ENCODE assay signal across 8 cellular contexts in the genomic region with DNA sequence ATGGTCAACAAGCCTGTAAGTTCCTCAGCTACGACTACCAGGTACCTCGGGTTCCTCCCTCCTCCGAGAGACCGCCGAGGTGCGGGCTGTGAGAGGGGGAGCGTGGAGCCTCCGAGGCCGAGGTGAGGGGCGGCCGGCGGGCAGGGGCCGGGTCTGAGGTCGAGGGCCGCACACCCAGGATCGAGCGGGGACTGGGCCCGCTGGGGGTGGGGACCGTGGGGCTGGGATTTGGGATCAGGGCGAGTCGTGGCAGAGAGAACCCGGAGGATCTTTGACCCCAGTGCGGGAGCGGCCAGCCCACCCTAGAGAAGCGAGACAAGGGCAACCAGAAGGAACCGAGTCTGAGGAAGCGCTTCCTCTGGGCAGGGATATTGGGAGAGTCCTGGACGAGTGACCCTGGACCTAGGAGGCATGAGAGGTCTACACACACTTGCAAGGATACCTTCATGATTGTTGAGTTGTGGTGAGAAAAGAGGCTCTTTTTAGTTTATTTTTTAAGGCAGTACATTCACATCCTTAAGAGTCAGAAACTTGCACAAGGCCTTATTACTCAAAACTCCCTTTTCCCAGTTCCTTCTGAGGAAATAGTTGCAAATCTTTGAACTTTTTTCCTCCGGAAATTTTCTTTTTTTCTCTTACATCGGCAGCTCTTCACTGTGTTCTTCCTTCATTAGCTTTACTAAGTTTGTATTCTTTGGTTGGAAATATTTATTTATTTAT. TPM values are rescaled to one million over a fixed set of nuclear protein-coding genes. Genes with fewer than 3 reads are reported as not detected.
DNase-seq lines count a peak whose midpoint lies in the region; ATAC-seq lines count a peak whose summit lies in the region.

No MANE protein-coding gene starts in this region.

- no peak for ATAC-seq in HG03520 (IDR thresholded peaks at IDR 0.05; ENCODE audit: unreplicated experiment)
- ATAC-seq in HG03108 (IDR thresholded peaks at IDR 0.05; ENCODE audit: unreplicated experiment), result no peak
- no peak for ATAC-seq in GM18861 (IDR thresholded peaks at IDR 0.05; ENCODE audit: unreplicated experiment)

- H3K9me3 ChIP-seq in MG63 (no peaks in the 10 kb centered on the region), mucosa of rectum (ENCODE audit: control insufficient read depth in 2 of 2, low read length in 2 of 2) (no peaks in the 10 kb centered on the region)

- H3K4me3 ChIP-seq in MG63, result peak overlapping the region; percentile 93
- H3K4me3 ChIP-seq in mucosa of rectum (ENCODE audit: low read length in 2 of 2), result peak overlapping the region; percentile 90 to 98

- DNase-seq in CD1c-positive myeloid dendritic cell (ENCODE audit: extremely low spot score) (peak; percentile 82), MG63 (no peak), dermis blood vessel endothelial cell (peak; percentile 20), NCI-H510A treated with DMSO at 0.1 percent for 48 hours (lab: John Stamatoyannopoulos, UW) (no peak)

- H3K27me3 ChIP-seq in MG63 (no peaks in the 10 kb centered on the region), mucosa of rectum (ENCODE audit: control insufficient read depth in 2 of 2, insufficient read depth in 2 of 2, low read length in 2 of 2) (no peaks in the 10 kb centered on the region)

- H3K4me1 ChIP-seq in mucosa of rectum (ENCODE audit: control insufficient read depth in 2 of 2, insufficient read depth in 2 of 2, low read length in 2 of 2), result peaks cover 0 to 6% of the 10 kb centered on the region in 2 donors

- H3K27ac ChIP-seq in mucosa of rectum (ENCODE audit: low read depth in 2 of 2, low read length in 2 of 2), result peak overlapping the region; percentile 98 to 99

- H3K36me3 ChIP-seq in MG63 (no peaks in the 10 kb centered on the region), mucosa of rectum (ENCODE audit: control insufficient read depth in 2 of 2, insufficient read depth in 2 of 2, low read length in 2 of 2) (no peaks in the 10 kb centered on the region)

- peak overlapping the region; percentile 99 to 100 for H3K9ac ChIP-seq in mucosa of rectum (ENCODE audit: low read depth in 1 of 2, low read length in 2 of 2)

RNA-seq across cellular contexts. Expression of gene ZNF487, which starts 0.4 kb away (rescaled TPM):
- total RNA-seq in MG63 (2014; rRNA removed; shearing (Covaris generic); ENCODE audit: low replicate concordance), result 1.3 and 5.4 TPM in 2 replicates
- total RNA-seq in dermis blood vessel endothelial cell, result 2.7 TPM in 2 replicates

RNA-seq across cellular contexts. Expression of gene HNRNPF, which starts 28.3 kb away (rescaled TPM):
- 286 and 294 TPM in 2 replicates for total RNA-seq in MG63 (2014; rRNA removed; shearing (Covaris generic); ENCODE audit: low replicate concordance)
- total RNA-seq in dermis blood vessel endothelial cell, result 280 and 325 TPM in 2 replicates

Comparison
In these comparisons a context has a peak if more than half of its experiments do, and no peak if none do; other contexts are left out.
1. DNase-seq: peak in CD1c-positive myeloid dendritic cell (single experiment) and dermis blood vessel endothelial cell (single experiment); none in MG63 (single experiment) and NCI-H510A treated with DMSO at 0.1 percent for 48 hours (single experiment).